22 cellular contexts compared by ENCODE assay signal in genomic region chr18:9735879-9736278, GRCh38. TPM values are rescaled to one million over a fixed set of nuclear protein-coding genes. Genes with fewer than 3 reads are reported as not detected.
"Had no signal": no experiment of that assay in that cellular context is flagged by ENCODE, and none has a peak within 500 bp of the region (broad histone marks: within the 10 kb centered on the region; RNA-seq: fewer than 3 reads in every experiment).

No MANE protein-coding gene starts in this region.

- H3K4me1 ChIP-seq: prostate gland had no signal

- H3K9me3 Mint-ChIP-seq: activated CD4-positive, alpha-beta T cell treated with anti-CD3 and anti-CD28 coated beads, Interleukin-2, amount 10 ng/mL, durations not matched to agents 24 days and 14 days; activated CD8-positive, alpha-beta T cell treated with anti-CD3 and anti-CD28 coated beads for 36 hours; activated naive CD4-positive, alpha-beta T cell treated with anti-CD3 and anti-CD28 coated beads for 36 hours; central memory CD8-positive, alpha-beta T cell; memory B cell; naive B cell; neural crest cell; stimulated activated naive CD8-positive, alpha-beta T cell treated with anti-CD3 and anti-CD28 coated beads, Interleukin-15, Interleukin-2, amounts not matched to agents 100 ng/mL and 50 ng/mL, for 24 hours had no signal

- H3K27me3 ChIP-seq: body of pancreas, esophagus muscularis mucosa, gastroesophageal sphincter, heart right ventricle, upper lobe of left lung had no signal

- H3K27me3 Mint-ChIP-seq: memory B cell had no signal

- ATAC-seq: body of pancreas, gastroesophageal sphincter, right cardiac atrium had no signal

- H3K4me3 ChIP-seq: body of pancreas, esophagus muscularis mucosa, gastroesophageal sphincter, heart right ventricle, mucosa of descending colon, prostate gland, upper lobe of left lung had no signal

- H3K27ac ChIP-seq: body of pancreas, esophagus muscularis mucosa, gastroesophageal sphincter, heart right ventricle, prostate gland had no signal

- DNase-seq: activated naive CD4-positive, alpha-beta T cell treated with anti-CD3 and anti-CD28 coated beads for 36 hours; activated T-cell treated with anti-CD3 and anti-CD28 coated beads, Interleukin-2, amount 50 U/mL, for 1 hour; body of pancreas; cortex of kidney; effector CD4-positive, alpha-beta T cell; heart right ventricle; mucosa of descending colon; naive B cell; right cardiac atrium; stimulated activated CD4-positive, alpha-beta T cell treated with anti-CD3 and anti-CD28 coated beads, Interleukin-15, amount 100 ng/mL, for 24 hours; stimulated activated CD4-positive, alpha-beta T cell treated with anti-CD3 and anti-CD28 coated beads, Interleukin-2, amount 100 ng/mL, for 48 hours; T-helper 9 cell had no signal

- H3K27ac Mint-ChIP-seq: activated CD4-positive, alpha-beta T cell treated with anti-CD3 and anti-CD28 coated beads, Interleukin-2, amount 10 ng/mL, durations not matched to agents 24 days and 14 days; activated CD8-positive, alpha-beta T cell treated with anti-CD3 and anti-CD28 coated beads for 36 hours; activated naive CD4-positive, alpha-beta T cell treated with anti-CD3 and anti-CD28 coated beads for 36 hours; memory B cell; stimulated activated naive CD8-positive, alpha-beta T cell treated with anti-CD3 and anti-CD28 coated beads, Interleukin-15, Interleukin-2, amounts not matched to agents 100 ng/mL and 50 ng/mL, for 24 hours had no signal

- H3K36me3 ChIP-seq: prostate gland had no signal

- H3K36me3 Mint-ChIP-seq: naive B cell had no signal

- H3K9me3 ChIP-seq: body of pancreas, esophagus muscularis mucosa, gastroesophageal sphincter, heart right ventricle, mucosa of descending colon, prostate gland, upper lobe of left lung had no signal

- H3K4me3 Mint-ChIP-seq: activated CD4-positive, alpha-beta T cell treated with anti-CD3 and anti-CD28 coated beads, Interleukin-2, amount 10 ng/mL, durations not matched to agents 24 days and 14 days; activated CD8-positive, alpha-beta T cell treated with anti-CD3 and anti-CD28 coated beads for 36 hours; activated naive CD4-positive, alpha-beta T cell treated with anti-CD3 and anti-CD28 coated beads for 36 hours; central memory CD8-positive, alpha-beta T cell; memory B cell; naive B cell; neural crest cell; stimulated activated naive CD8-positive, alpha-beta T cell treated with anti-CD3 and anti-CD28 coated beads, Interleukin-15, Interleukin-2, amounts not matched to agents 100 ng/mL and 50 ng/mL, for 24 hours had no signal

RNA-seq across cellular contexts. Expression of gene RAB31, which starts 27.8 kb away (rescaled TPM):
- total RNA-seq: activated CD4-positive, alpha-beta T cell treated with anti-CD3 and anti-CD28 coated beads, Interleukin-2, amount 10 ng/mL, durations not matched to agents 24 days and 14 days had no signal
